Comparison of ENCODE assay signal across 1 cellular context in the genomic region with DNA sequence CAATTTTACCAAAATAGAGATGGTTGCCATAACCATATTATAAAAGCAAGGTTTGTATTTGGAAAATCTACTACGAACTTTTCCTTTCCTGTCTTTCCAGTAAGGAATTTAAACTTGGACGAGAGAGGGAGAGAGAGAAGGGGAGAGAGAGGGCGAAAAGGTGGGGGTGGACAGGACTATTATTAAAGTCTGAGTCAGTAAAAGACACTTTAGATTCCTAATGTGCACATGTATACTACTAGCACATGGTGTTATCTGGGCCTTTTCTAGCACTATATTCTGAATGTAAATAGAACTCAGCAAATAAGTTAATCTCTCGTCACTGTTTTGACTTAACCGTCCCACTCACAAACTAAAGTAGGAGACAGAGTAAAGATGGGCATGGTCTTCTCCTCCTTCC.
TF ChIP-seq lines count a peak whose summit lies in the region.

No MANE protein-coding gene starts in this region.

TF ChIP-seq in SK-N-SH treated with all-trans-retinoic acid at 6 μM for 48 hours, 23 proteins besides CTCF, POLR2A, EP300 and RAD21 (continued from another document):
- TF ChIP-seq ARNTL (CRISPR knock-in tag; IDR thresholded peaks at IDR 0.05; ENCODE audit: borderline replicate concordance, low read depth) (no peak), ESRRG (CRISPR knock-in tag; IDR thresholded peaks at IDR 0.05) (no peak), ZFP30 (CRISPR knock-in tag; IDR thresholded peaks at IDR 0.05) (no peak), PPARA (CRISPR knock-in tag; IDR thresholded peaks at IDR 0.05; ENCODE audit: borderline replicate concordance) (no peak), GLIS3 (CRISPR knock-in tag; IDR thresholded peaks at IDR 0.05) (no peak)
